In genomic region chr7:157235357-157236018, GRCh38 we compare ENCODE assay signal across 1 cellular context.
A peak's percentile ranks its signal among the peaks of the same experiment; 100 is the strongest.
TF ChIP-seq lines count a peak whose summit lies in the region.

No MANE protein-coding gene starts in this region.

TF ChIP-seq in HepG2, 621 proteins besides CTCF, POLR2A, EP300 and RAD21 (continued from another document):
- TF ChIP-seq KIAA2018 (CRISPR knock-in tag; IDR thresholded peaks at IDR 0.05; ENCODE audit: borderline replicate concordance) (no peak), IRX3 (CRISPR knock-in tag; IDR thresholded peaks at IDR 0.05; ENCODE audit: borderline replicate concordance, low read depth) (no peak), RNF2 (conservative IDR thresholded peaks at IDR 0.05; ENCODE audit: low read depth) (no peak), HNF4A (CRISPR knock-in tag; IDR thresholded peaks at IDR 0.05) (0 out of 2 replicates have a peak, but pooled peaks have one; percentile 11), ZFP82 (CRISPR knock-in tag; IDR thresholded peaks at IDR 0.05; ENCODE audit: borderline replicate concordance) (no peak), HCFC1 (IDR thresholded peaks at IDR 0.05; ENCODE audit: low read depth, low read length) (no peak), SMARCC2 (IDR thresholded peaks at IDR 0.05) (no peak), LCORL (IDR thresholded peaks at IDR 0.05) (no peak), LCORL (CRISPR knock-in tag; IDR thresholded peaks at IDR 0.05) (no peak), FOSL2 (CRISPR knock-in tag; IDR thresholded peaks at IDR 0.05) (no peak), ZBTB7A (CRISPR knock-in tag; IDR thresholded peaks at IDR 0.05) (no peak), ZXDC (CRISPR knock-in tag; IDR thresholded peaks at IDR 0.05) (no peak), ATF7 (IDR thresholded peaks at IDR 0.05) (peak; percentile 88), ATF7 (CRISPR knock-in tag; IDR thresholded peaks at IDR 0.05) (no peak), RARG (CRISPR knock-in tag; IDR thresholded peaks at IDR 0.05; ENCODE audit: low read depth) (no peak), TBL1XR1 (IDR thresholded peaks at IDR 0.05; ENCODE audit: borderline replicate concordance, low read length, partially characterized antibody) (no peak), ZNF12 (CRISPR knock-in tag; IDR thresholded peaks at IDR 0.05) (no peak), RFXAP (CRISPR knock-in tag; IDR thresholded peaks at IDR 0.05; ENCODE audit: borderline replicate concordance) (no peak), ZNF317 (CRISPR knock-in tag; IDR thresholded peaks at IDR 0.05) (no peak)
